29 cellular contexts compared by ENCODE assay signal in the genomic region with DNA sequence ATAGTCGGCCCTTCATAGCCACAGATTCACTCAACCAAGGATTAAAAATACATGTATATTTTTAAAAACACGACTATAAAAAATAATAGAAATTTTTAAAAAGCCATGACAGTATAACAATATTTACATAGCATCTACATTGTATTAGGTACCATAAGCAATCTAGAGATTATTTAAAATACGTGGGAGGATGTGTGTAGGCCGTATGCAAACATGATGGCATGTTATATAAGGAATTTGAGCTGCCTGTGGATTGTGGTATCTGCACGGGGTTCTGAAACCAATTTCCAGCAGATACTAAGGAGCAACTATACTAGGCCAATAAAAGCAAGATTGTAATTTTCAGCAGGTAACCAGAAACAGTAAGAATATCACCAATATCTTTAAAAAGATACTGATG.
"Had no signal": no experiment of that assay in that cellular context is flagged by ENCODE, and none has a peak within 500 bp of the region (broad histone marks: within the 10 kb centered on the region; RNA-seq: fewer than 3 reads in every experiment).

No MANE protein-coding gene starts in this region.

- H3K36me3 ChIP-seq: adrenal gland, Peyer's patch, SJSA1 had no signal

- H3K4me3 ChIP-seq: adrenal gland, Peyer's patch, SJSA1 had no signal

- H3K27ac ChIP-seq: adrenal gland, Peyer's patch, RWPE1, SJSA1 had no signal

- H3K27me3 Mint-ChIP-seq: activated B cell treated with CpG ODN at 0.5 μM for 24 hours; activated CD4-positive, alpha-beta T cell treated with anti-CD3 and anti-CD28 coated beads, Interleukin-2, amount 10 ng/mL, durations not matched to agents 24 days and 14 days; activated CD8-positive, alpha-beta memory T cell treated with anti-CD3 and anti-CD28 coated beads, Interleukin-2, amount 10 ng/mL, durations not matched to agents 7 days and 5 days; activated naive CD8-positive, alpha-beta T cell treated with anti-CD3 and anti-CD28 coated beads, Interleukin-2, amount 10 ng/mL, durations not matched to agents 7 days and 5 days; activated T-cell treated with anti-CD3 and anti-CD28 coated beads, Interleukin-2, amount 50 U/mL, for 24 hours had no signal

- H3K4me3 Mint-ChIP-seq: activated B cell treated with CpG ODN at 0.5 μM for 24 hours; activated CD4-positive, alpha-beta T cell treated with anti-CD3 and anti-CD28 coated beads, Interleukin-2, amount 10 ng/mL, durations not matched to agents 24 days and 14 days; activated CD8-positive, alpha-beta memory T cell treated with anti-CD3 and anti-CD28 coated beads, Interleukin-2, amount 10 ng/mL, durations not matched to agents 7 days and 5 days; activated naive CD8-positive, alpha-beta T cell treated with anti-CD3 and anti-CD28 coated beads, Interleukin-2, amount 10 ng/mL, durations not matched to agents 7 days and 5 days; activated T-cell treated with anti-CD3 and anti-CD28 coated beads, Interleukin-2, amount 50 U/mL, for 24 hours; activated T-helper 1 cell treated with anti-CD3 and anti-CD28 coated beads, Interleukin-12 subunit alpha, Interleukin-12 subunit beta, Interleukin-2, Interleukin-4 antibody, amounts not matched to agents 30 ng/mL and 10 ng/mL and 1 ng/mL, durations not matched to agents 14 hours and 24 hours and 36 hours had no signal

- H3K9me3 ChIP-seq: adrenal gland, Peyer's patch, SJSA1 had no signal

- H3K27ac Mint-ChIP-seq: activated B cell treated with CpG ODN at 0.5 μM for 24 hours; activated CD4-positive, alpha-beta T cell treated with anti-CD3 and anti-CD28 coated beads, Interleukin-2, amount 10 ng/mL, durations not matched to agents 24 days and 14 days; activated CD8-positive, alpha-beta memory T cell treated with anti-CD3 and anti-CD28 coated beads, Interleukin-2, amount 10 ng/mL, durations not matched to agents 7 days and 5 days; activated naive CD8-positive, alpha-beta T cell treated with anti-CD3 and anti-CD28 coated beads, Interleukin-2, amount 10 ng/mL, durations not matched to agents 7 days and 5 days; activated T-cell treated with anti-CD3 and anti-CD28 coated beads, Interleukin-2, amount 50 U/mL, for 24 hours; activated T-helper 1 cell treated with anti-CD3 and anti-CD28 coated beads, Interleukin-12 subunit alpha, Interleukin-12 subunit beta, Interleukin-2, Interleukin-4 antibody, amounts not matched to agents 30 ng/mL and 10 ng/mL and 1 ng/mL, durations not matched to agents 14 hours and 24 hours and 36 hours had no signal

- DNase-seq: activated B cell treated with CpG ODN at 0.5 μM for 24 hours; activated CD4-positive, alpha-beta T cell treated with anti-CD3 and anti-CD28 coated beads for 1 hour; activated CD4-positive, alpha-beta T cell treated with anti-CD3 and anti-CD28 coated beads, Interleukin-2, amount 10 ng/mL, durations not matched to agents 24 days and 14 days; activated CD4-positive, alpha-beta T cell treated with anti-CD3 and anti-CD28 coated beads, Interleukin-2, amount 50 U/mL, for 48 hours; activated CD8-positive, alpha-beta memory T cell treated with anti-CD3 and anti-CD28 coated beads, Interleukin-2, amount 10 ng/mL, durations not matched to agents 7 days and 5 days; activated effector memory CD4-positive, alpha-beta T cell treated with Interleukin-2 at 50 U/mL for 16 hours; activated naive CD4-positive, alpha-beta T cell; activated naive CD8-positive, alpha-beta T cell treated with anti-CD3 and anti-CD28 coated beads, Interleukin-2, amount 10 ng/mL, durations not matched to agents 7 days and 5 days; activated T-cell treated with anti-CD3 and anti-CD28 coated beads, Interleukin-2, amount 50 U/mL, for 24 hours; adrenal gland; anterior cingulate cortex; cerebellar nuclear complex; KG1; MV-4-11; NCI-H1092 treated with DMSO at 0.1 percent for 48 hours; NCI-H1417 treated with DMSO at 0.1 percent for 48 hours; NCI-H1694; NCI-H2029; NCI-H2107; NCI-H345; NCI-H510A; NK-92 treated with Interleukin-12 subunit alpha and Interleukin-12 subunit beta, amount 100 ng/mL, for 24 hours; Peyer's patch; Right ventricle myocardium superior; SW 1271 had no signal

- H3K27me3 ChIP-seq: adrenal gland, Peyer's patch, SJSA1 had no signal

- ATAC-seq: activated CD8-positive, alpha-beta memory T cell treated with anti-CD3 and anti-CD28 coated beads, Interleukin-2, amount 10 ng/mL, durations not matched to agents 7 days and 5 days; SK-N-SH treated with all-trans-retinoic acid at 6 μM for 48 hours had no signal
